ENCODE assay signal across 8 cellular contexts in genomic region chr11:74225565-74225964, GRCh38.
"Had no signal": no experiment of that assay in that cellular context is flagged by ENCODE, and none has a peak within 500 bp of the region (broad histone marks: within the 10 kb centered on the region; RNA-seq: fewer than 3 reads in every experiment).

No MANE protein-coding gene starts in this region.

- DNase-seq: H9, HCEC 1CT, KBM-7 had no signal

- H2AFZ ChIP-seq: GM23338 had no signal

- H3K4me3 Mint-ChIP-seq: GM23338, H9 had no signal

- H3K4me2 ChIP-seq: GM23338, KMS-11 had no signal

- H3K27ac ChIP-seq: KMS-11 had no signal

- H3K4me3 ChIP-seq: GM23338 had no signal

- H3K27ac Mint-ChIP-seq: GM23338, H9 had no signal

- FAIRE-seq: H1, H54, HTR-8/SVneo had no signal

- ATAC-seq: GM23338 had no signal

- H3K9ac ChIP-seq: KMS-11 had no signal
